In genomic region chr4:139554726-139555072, GRCh38 we compare ENCODE assay signal across 8 cellular contexts. TPM values are rescaled to one million over a fixed set of nuclear protein-coding genes. Genes with fewer than 3 reads are reported as not detected.
DNase-seq lines count a peak whose midpoint lies in the region; ATAC-seq lines count a peak whose summit lies in the region.

No MANE protein-coding gene starts in this region.

- DNase-seq in T-helper 2 cell treated with Interferon-gamma antibody and Interleukin-4, amounts not matched to agents 5 μg/mL and 100 μg/mL, for 36 hours (ENCODE audit: low spot score) = no peak
- DNase-seq in T-helper 2 cell = no peak
- DNase-seq in activated naive CD4-positive, alpha-beta T cell treated with anti-CD3 and anti-CD28 coated beads, Interleukin-2, amount 50 U/mL, for 72 hours (ENCODE audit: low spot score in 2 of 2) = no peak
- no peak for DNase-seq in activated effector memory CD4-positive, alpha-beta T cell treated with Interleukin-2 at 50 U/mL for 16 hours

- H3K4me1 ChIP-seq in iPS-20b (ENCODE audit: insufficient read depth, low read length) (peaks cover 27% of the 10 kb centered on the region), subcutaneous abdominal adipose tissue (ENCODE audit: control insufficient read depth in 5 of 5, insufficient read depth in 5 of 5, low read length in 5 of 5) (peaks cover 9 to 79% (median 61%) of the 10 kb centered on the region in 5 donors)

- H3K27ac ChIP-seq in iPS-20b (ENCODE audit: low read length) (no peak overlapping the region), subcutaneous abdominal adipose tissue (ENCODE audit: low read depth, low read length) (peak overlapping the region; percentile 92)

- ATAC-seq in activated naive CD4-positive, alpha-beta T cell treated with anti-CD3 and anti-CD28 coated beads, Interleukin-2, amount 50 U/mL, for 72 hours = no peak
- ATAC-seq in GM21515 (IDR thresholded peaks at IDR 0.05; ENCODE audit: unreplicated experiment) (no peak), HG03565 (IDR thresholded peaks at IDR 0.05; ENCODE audit: unreplicated experiment) (no peak)

- H3K9me3 ChIP-seq in iPS-20b (ENCODE audit: insufficient read depth, low read depth, low read length) (no peaks in the 10 kb centered on the region), subcutaneous abdominal adipose tissue (ENCODE audit: control insufficient read depth in 5 of 5, low read length in 5 of 5) (no peaks in the 10 kb centered on the region)

- H3K9ac ChIP-seq in iPS-20b (ENCODE audit: low read depth, low read length) (peak overlapping the region; percentile 58; the same call in 1 of the 2 replicates), subcutaneous abdominal adipose tissue (ENCODE audit: low read length in 5 of 5) (peak overlapping the region; percentile 56 to 90 (median 84))

- no peaks in the 10 kb centered on the region for H3K27me3 Mint-ChIP-seq in T-helper 2 cell treated with Interferon-gamma antibody and Interleukin-4, amounts not matched to agents 5 μg/mL and 100 μg/mL, for 36 hours (ENCODE audit: low read depth)

- peak overlapping the region; percentile 98 for H3K27ac Mint-ChIP-seq in T-helper 2 cell treated with Interferon-gamma antibody and Interleukin-4, amounts not matched to agents 5 μg/mL and 100 μg/mL, for 36 hours
- peak overlapping the region; percentile 96 to 97 for H3K27ac Mint-ChIP-seq in activated naive CD4-positive, alpha-beta T cell treated with anti-CD3 and anti-CD28 coated beads, Interleukin-2, amount 50 U/mL, for 72 hours

- peaks cover 37% of the 10 kb centered on the region for H3K4me1 Mint-ChIP-seq in T-helper 2 cell treated with Interferon-gamma antibody and Interleukin-4, amounts not matched to agents 5 μg/mL and 100 μg/mL, for 36 hours (ENCODE audit: low read depth)

- peaks cover 2% of the 10 kb centered on the region for H3K36me3 Mint-ChIP-seq in T-helper 2 cell treated with Interferon-gamma antibody and Interleukin-4, amounts not matched to agents 5 μg/mL and 100 μg/mL, for 36 hours (ENCODE audit: low read depth)
- H3K36me3 Mint-ChIP-seq in activated naive CD4-positive, alpha-beta T cell treated with anti-CD3 and anti-CD28 coated beads, Interleukin-2, amount 50 U/mL, for 72 hours = peaks cover 5 to 19% of the 10 kb centered on the region in 2 donors

- H3K36me3 ChIP-seq in iPS-20b (ENCODE audit: insufficient read depth, low read depth, low read length) (no peaks in the 10 kb centered on the region), subcutaneous abdominal adipose tissue (ENCODE audit: control insufficient read depth in 5 of 5, insufficient read depth in 5 of 5, low read length in 5 of 5) (no peaks in the 10 kb centered on the region)

- no peaks in the 10 kb centered on the region for H3K9me3 Mint-ChIP-seq in T-helper 2 cell treated with Interferon-gamma antibody and Interleukin-4, amounts not matched to agents 5 μg/mL and 100 μg/mL, for 36 hours
- no peaks in the 10 kb centered on the region for H3K9me3 Mint-ChIP-seq in activated naive CD4-positive, alpha-beta T cell treated with anti-CD3 and anti-CD28 coated beads, Interleukin-2, amount 50 U/mL, for 72 hours

- H3K4me3 ChIP-seq in iPS-20b (ENCODE audit: low read length) (peak overlapping the region; percentile 82), subcutaneous abdominal adipose tissue (ENCODE audit: low read depth in 1 of 5, low read length in 5 of 5) (peak overlapping the region; percentile 65 to 99 (median 95))

- H3K4me3 Mint-ChIP-seq in T-helper 2 cell treated with Interferon-gamma antibody and Interleukin-4, amounts not matched to agents 5 μg/mL and 100 μg/mL, for 36 hours = peak overlapping the region; percentile 95

- H3K27me3 ChIP-seq in iPS-20b (ENCODE audit: insufficient read depth, low read length) (peaks cover 68% of the 10 kb centered on the region), subcutaneous abdominal adipose tissue (ENCODE audit: control insufficient read depth in 5 of 5, insufficient read depth in 4 of 5, low read length in 5 of 5) (no peaks in the 10 kb centered on the region)

RNA-seq across cellular contexts. Expression of gene SETD7, which starts 1.3 kb away (rescaled TPM):
- 10 to 100 TPM in 1 of 2 donors, 1 to 10 TPM in 1; 8.8 to 15.6 TPM for total RNA-seq in activated naive CD4-positive, alpha-beta T cell treated with anti-CD3 and anti-CD28 coated beads, Interleukin-2, amount 50 U/mL, for 72 hours
